In the genomic region with DNA sequence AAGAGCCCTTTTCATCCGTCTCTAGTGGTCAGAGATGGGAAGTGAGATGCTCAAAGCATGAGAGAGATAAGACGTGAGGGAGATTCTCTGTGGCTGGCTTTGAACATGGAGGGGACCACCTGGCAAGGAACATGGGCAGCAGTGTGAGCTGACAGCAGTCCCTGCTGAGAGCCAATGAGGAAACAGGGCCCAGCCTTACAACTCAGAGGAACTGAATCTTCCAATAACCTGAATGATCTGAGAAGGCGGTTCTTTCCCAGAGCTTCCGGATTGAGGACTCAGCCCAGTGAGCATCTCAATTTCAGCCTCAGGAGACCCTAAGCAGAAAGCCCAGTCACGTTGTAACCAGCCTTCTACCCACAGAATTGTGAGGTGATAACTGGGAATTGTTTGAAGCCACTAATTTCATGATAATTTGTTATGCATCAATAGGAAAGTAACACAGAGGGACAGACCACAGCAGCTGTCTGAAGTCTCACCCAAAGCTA, we compare ENCODE assay signal across 13 cellular contexts. TPM values are rescaled to one million over a fixed set of nuclear protein-coding genes. Genes with fewer than 3 reads are reported as not detected.
DNase-seq lines count a peak whose midpoint lies in the region; ATAC-seq and TF ChIP-seq lines count a peak whose summit lies in the region.
"Had no signal": no experiment of that assay in that cellular context is flagged by ENCODE, and none has a peak within 500 bp of the region (broad histone marks: within the 10 kb centered on the region; RNA-seq: fewer than 3 reads in every experiment).

No MANE protein-coding gene starts in this region.

- peaks cover 0 to 4% (median 0%) of the 10 kb centered on the region in 3 donors for H3K36me3 Mint-ChIP-seq in naive thymus-derived CD8-positive, alpha-beta T cell
- H3K36me3 Mint-ChIP-seq in progenitor cell of endocrine pancreas (ENCODE audit: insufficient read depth): no peaks in the 10 kb centered on the region

- intact Hi-C loops in colonic mucosa (cut with DNase I): no loop called here

- no peaks in the 10 kb centered on the region for H3K9me3 ChIP-seq in colonic mucosa

- peak overlapping the region; percentile 88 to 99 (median 96) for H3K27ac Mint-ChIP-seq in naive thymus-derived CD8-positive, alpha-beta T cell
- no peak overlapping the region for H3K27ac Mint-ChIP-seq in progenitor cell of endocrine pancreas
- H3K27ac Mint-ChIP-seq: nephron had no signal

- peaks cover 0 to 3% (median 0%) of the 10 kb centered on the region in 9 donors for H3K9me3 Mint-ChIP-seq in naive thymus-derived CD8-positive, alpha-beta T cell
- H3K9me3 Mint-ChIP-seq in progenitor cell of endocrine pancreas (ENCODE audit: low read depth): no peaks in the 10 kb centered on the region
- H3K9me3 Mint-ChIP-seq: nephron had no signal

- no peak for TF ChIP-seq CTCF in colonic mucosa (IDR thresholded peaks at IDR 0.05)
- no peak for TF ChIP-seq CTCF in progenitor cell of endocrine pancreas (IDR thresholded peaks at IDR 0.05; ENCODE audit: unreplicated experiment)

- peaks cover 50 to 98% (median 86%) of the 10 kb centered on the region in 4 donors for H3K4me1 Mint-ChIP-seq in naive thymus-derived CD8-positive, alpha-beta T cell
- no peaks in the 10 kb centered on the region for H3K4me1 Mint-ChIP-seq in progenitor cell of endocrine pancreas (ENCODE audit: low read depth)
- H3K4me1 Mint-ChIP-seq: nephron had no signal

- H3K27me3 Mint-ChIP-seq in naive thymus-derived CD8-positive, alpha-beta T cell: no peaks in the 10 kb centered on the region
- peaks cover 6% of the 10 kb centered on the region for H3K27me3 Mint-ChIP-seq in progenitor cell of endocrine pancreas

- no peaks in the 10 kb centered on the region for H3K36me3 ChIP-seq in colonic mucosa

- peak overlapping the region in 6 of 10 donors; percentile 18 to 58 (median 42) for H3K4me3 Mint-ChIP-seq in naive thymus-derived CD8-positive, alpha-beta T cell
- no peak overlapping the region for H3K4me3 Mint-ChIP-seq in progenitor cell of endocrine pancreas (ENCODE audit: low read depth)
- H3K4me3 Mint-ChIP-seq: nephron had no signal

- no peak overlapping the region for H3K9ac ChIP-seq in colonic mucosa (ENCODE audit: low read depth in 2 of 2, low read length in 2 of 2)

- H3K4me1 ChIP-seq in colonic mucosa: no peaks in the 10 kb centered on the region

- POLR2A ChIA-PET in naive thymus-derived CD8-positive, alpha-beta T cell (lab: Charles Lee): interaction anchor here (0.7 to 6.1 kb wide), 6 partner anchors 12 to 64 kb away, joined by 3 to 78 read pairs (median 14); a partner anchor contains a TSS

- no peaks in the 10 kb centered on the region for H3K27me3 ChIP-seq in colonic mucosa

- no peak overlapping the region for H3K4me3 ChIP-seq in colonic mucosa

- no peak for DNase-seq in naive thymus-derived CD8-positive, alpha-beta T cell
- DNase-seq in colonic mucosa (no peak), progenitor cell of endocrine pancreas (ENCODE audit: low spot score, unreplicated experiment) (no peak)
- DNase-seq: activated CD4-positive, CD25-positive, alpha-beta regulatory T cell treated with anti-CD3 and anti-CD28 coated beads, Interleukin-2, amount 50 U/mL, for 72 hours; anterior cingulate cortex; EL; NCI-H2107 had no signal

- H3K27ac ChIP-seq in colonic mucosa: no peak overlapping the region

- ATAC-seq in GM18520 (IDR thresholded peaks at IDR 0.05; ENCODE audit: unreplicated experiment) (peak; percentile 20), GM21529 (IDR thresholded peaks at IDR 0.05; ENCODE audit: unreplicated experiment) (peak; percentile 25), HG03571 (IDR thresholded peaks at IDR 0.05; ENCODE audit: unreplicated experiment) (peak; percentile 29), HG03135 (IDR thresholded peaks at IDR 0.05; ENCODE audit: unreplicated experiment) (no peak)
- no peak for ATAC-seq in naive thymus-derived CD8-positive, alpha-beta T cell
- ATAC-seq: Right ventricle myocardium inferior had no signal

RNA-seq across cellular contexts. Expression of a gene that starts 33.9 kb away (rescaled TPM):
- total RNA-seq in naive thymus-derived CD8-positive, alpha-beta T cell: 100 to 1,000 TPM; 416 to 435 TPM
- 100 to 1,000 TPM; 145 to 257 (median 209) TPM for polyA plus RNA-seq in naive thymus-derived CD8-positive, alpha-beta T cell
- total RNA-seq in colonic mucosa: 1 to 10 TPM; 4.9 to 5.6 TPM
- 0.36 and 0.42 TPM in 2 replicates for total RNA-seq in progenitor cell of endocrine pancreas

Comparison
In these comparisons a context has a peak if more than half of its experiments do, and no peak if none do; other contexts are left out.
1. ATAC-seq: peak in GM18520 (single experiment), GM21529 (single experiment) and HG03571 (single experiment); none in naive thymus-derived CD8-positive, alpha-beta T cell (0 of 2) and HG03135 (single experiment).
2. RNA of a gene that starts 33.9 kb away (total RNA-seq): 416 to 435 TPM in naive thymus-derived CD8-positive, alpha-beta T cell; 4.9 to 5.6 TPM in colonic mucosa and 0.36 to 0.42 TPM in progenitor cell of endocrine pancreas; every median in the first group is over 10 times any median in the second.